In the genomic region with DNA sequence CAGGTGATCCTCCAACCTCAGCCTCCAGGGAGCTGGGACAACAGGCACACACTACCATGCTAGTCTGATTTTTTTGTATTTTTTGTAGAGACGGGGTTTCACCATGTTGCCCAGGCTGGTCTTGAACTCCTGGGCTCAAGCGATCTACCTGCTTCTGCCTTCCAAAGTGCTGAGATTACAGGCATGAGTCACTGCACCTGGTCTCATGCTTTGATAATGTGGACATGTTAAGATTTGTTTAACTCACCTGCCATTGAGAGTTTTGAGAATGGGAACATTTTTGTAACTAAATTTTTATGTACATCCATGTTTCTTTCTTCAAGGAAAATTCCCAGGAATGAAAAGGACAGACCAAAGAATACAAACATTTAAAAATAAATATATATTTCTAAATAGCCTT, we compare ENCODE assay signal across 18 cellular contexts.
A peak's percentile ranks its signal among the peaks of the same experiment; 100 is the strongest.
DNase-seq lines count a peak whose midpoint lies in the region; ATAC-seq, FAIRE-seq and TF ChIP-seq lines count a peak whose summit lies in the region.
"Had no signal": no experiment of that assay in that cellular context is flagged by ENCODE, and none has a peak within 500 bp of the region (broad histone marks: within the 10 kb centered on the region; RNA-seq: fewer than 3 reads in every experiment).

No MANE protein-coding gene starts in this region.

- no peak for TF ChIP-seq CTCF in GM12878 (IDR thresholded peaks at IDR 0.05 in 2 of 3, conservative IDR thresholded peaks at IDR 0.05 in 1 of 3; ENCODE audit: control insufficient read depth in 2 of 3, extremely low read depth in 1 of 3, insufficient read depth in 1 of 3, low read depth in 3 of 3, low read length in 3 of 3)
- TF ChIP-seq CTCF in H1 (IDR thresholded peaks at IDR 0.05; ENCODE audit: control extremely low read depth in 1 of 3, insufficient read depth in 1 of 3, low read depth in 1 of 3, low read length in 3 of 3): no peak
- no peak for TF ChIP-seq CTCF in keratinocyte (optimal IDR thresholded peaks at IDR 0.05 in 1 of 3, IDR thresholded peaks at IDR 0.05 in 1 of 3, conservative IDR thresholded peaks at IDR 0.05 in 1 of 3; ENCODE audit: extremely low read depth in 1 of 3, insufficient read depth in 2 of 3, low read length in 3 of 3)
- no peak for TF ChIP-seq CTCF in CD4-positive, alpha-beta T cell (IDR thresholded peaks at IDR 0.05)

- no peak overlapping the region for H2BK15ac ChIP-seq in H1 (ENCODE audit: low read length)

- no peak overlapping the region for H3K27ac ChIP-seq in GM12878 (ENCODE audit: control insufficient read depth, insufficient read depth)
- H3K27ac ChIP-seq in H1 (ENCODE audit: low read depth, low read length): no peak overlapping the region
- H3K27ac ChIP-seq in keratinocyte (ENCODE audit: control insufficient read depth, insufficient read depth, low read length): no peak overlapping the region
- no peak overlapping the region for H3K27ac ChIP-seq in CD4-positive, alpha-beta T cell (ENCODE audit: low read depth, low read length)
- H3K27ac ChIP-seq: C4-2B had no signal

- H3K9me1 ChIP-seq in keratinocyte (ENCODE audit: control insufficient read depth, extremely low read depth, insufficient read depth, low read length): no peaks in the 10 kb centered on the region

- no peaks in the 10 kb centered on the region for H4K20me1 ChIP-seq in GM12878 (ENCODE audit: control insufficient read depth, insufficient read depth)
- H4K20me1 ChIP-seq in H1 (replicated peaks in 1 of 2; ENCODE audit: control insufficient read depth in 1 of 2, insufficient read depth in 2 of 2, low read length in 2 of 2): no peaks in the 10 kb centered on the region
- H4K20me1 ChIP-seq in keratinocyte (ENCODE audit: control insufficient read depth, extremely low read depth, insufficient read depth, low read length): no peaks in the 10 kb centered on the region

- H2AK5ac ChIP-seq in H1 (ENCODE audit: low read depth, low read length): no peak overlapping the region

- H2BK12ac ChIP-seq in H1 (ENCODE audit: low read depth, low read length): no peak overlapping the region

- POLR2A ChIA-PET in GM12878 (lab: Charles Lee) (no interaction called here), H1 (lab: Charles Lee; ENCODE audit: partially characterized antibody) (no interaction called here)
- POLR2A ChIA-PET in CD4-positive, alpha-beta T cell (lab: Charles Lee): no interaction called here

- no peak overlapping the region for H3K14ac ChIP-seq in H1 (ENCODE audit: insufficient read length)

- H3K23me2 ChIP-seq in H1 (ENCODE audit: low read depth, low read length): no peaks in the 10 kb centered on the region

- H3K4me2 ChIP-seq in GM12878 (ENCODE audit: control insufficient read depth, insufficient read depth): no peak overlapping the region
- H3K4me2 ChIP-seq in H1 (ENCODE audit: insufficient read depth in 1 of 2, low read depth in 2 of 2, low read length in 2 of 2): no peak overlapping the region
- no peak overlapping the region for H3K4me2 ChIP-seq in keratinocyte (ENCODE audit: control insufficient read depth, extremely low read depth, insufficient read depth, low read depth, low read length)

- DNase-seq in HPDE6-E6E7 (ENCODE audit: extremely low spot score) (peak; percentile 1), GM12878 (ENCODE audit: low read depth, low spot score) (no peak), H1 (ENCODE audit: low read depth in 1 of 2, low spot score in 2 of 2) (no peak), keratinocyte (ENCODE audit: low read depth, low spot score) (no peak), ACHN (no peak)
- no peak for DNase-seq in CD4-positive, alpha-beta T cell
- DNase-seq: AML-193; CD4-positive, alpha-beta memory T cell; DMS153; DMS79; GDM1; GOT3; H9; IMR-90 had no signal

- H3K4me1 Mint-ChIP-seq in CD4-positive, alpha-beta T cell (ENCODE audit: low read depth): no peaks in the 10 kb centered on the region
- H3K4me1 Mint-ChIP-seq: CD4-positive, alpha-beta memory T cell had no signal

- no peak overlapping the region for H2BK5ac ChIP-seq in H1 (ENCODE audit: low read depth, low read length)

- H3K4me1 ChIP-seq in GM12878 (ENCODE audit: control insufficient read depth, insufficient read depth, low read length): no peaks in the 10 kb centered on the region
- H3K4me1 ChIP-seq in H1 (replicated peaks in 1 of 4; ENCODE audit: control insufficient read depth in 3 of 4, insufficient read depth in 4 of 4, low read length in 3 of 4): no peaks in the 10 kb centered on the region
- peaks cover 7% of the 10 kb centered on the region for H3K4me1 ChIP-seq in keratinocyte (ENCODE audit: control insufficient read depth, extremely low read depth, insufficient read depth, low read length)

- no peak overlapping the region for H2BK20ac ChIP-seq in H1 (ENCODE audit: low read length)

- no peak overlapping the region for H2BK120ac ChIP-seq in H1 (replicated peaks; ENCODE audit: low read depth, low read length)

- no peak overlapping the region for H4K91ac ChIP-seq in H1 (replicated peaks; ENCODE audit: insufficient read length, low read length)

- no peaks in the 10 kb centered on the region for H3K27me3 Mint-ChIP-seq in CD4-positive, alpha-beta T cell
- H3K27me3 Mint-ChIP-seq: CD4-positive, alpha-beta memory T cell had no signal

- RAD21 ChIA-PET in GM12878 (lab: Charles Lee; ENCODE audit: unreplicated experiment): no interaction called here

- FAIRE-seq in GM12878 (lab: Jason Lieb, UNC): no peak
- peak; percentile 45 for FAIRE-seq in H1 (lab: Jason Lieb, UNC)
- FAIRE-seq in keratinocyte (lab: Jason Lieb, UNC): peak; percentile 63
- FAIRE-seq: A204.1, K562 had no signal

- no peak for TF ChIP-seq EP300 in GM12878 (IDR thresholded peaks at IDR 0.05; ENCODE audit: borderline replicate concordance in 1 of 2, control insufficient read depth in 1 of 2, low read depth in 2 of 2, low read length in 2 of 2)
- TF ChIP-seq EP300 in H1 (IDR thresholded peaks at IDR 0.05; ENCODE audit: borderline replicate concordance in 1 of 2, low read depth in 2 of 2, low read length in 2 of 2): no peak

- no peaks in the 10 kb centered on the region for H3K79me1 ChIP-seq in H1 (ENCODE audit: low read depth, low read length)

- no peaks in the 10 kb centered on the region for H3K36me3 Mint-ChIP-seq in CD4-positive, alpha-beta T cell (ENCODE audit: low read depth)
- H3K36me3 Mint-ChIP-seq: CD4-positive, alpha-beta memory T cell had no signal

- H4K5ac ChIP-seq in H1 (ENCODE audit: insufficient read length, low read depth, low read length): no peak overlapping the region

- no peaks in the 10 kb centered on the region for H3K9me3 ChIP-seq in GM12878 (replicated peaks; ENCODE audit: control insufficient read depth, insufficient read depth, low read length)
- H3K9me3 ChIP-seq in H1 (ENCODE audit: insufficient read depth in 2 of 2, low read depth in 1 of 2, low read length in 1 of 2): no peaks in the 10 kb centered on the region
- no peaks in the 10 kb centered on the region for H3K9me3 ChIP-seq in keratinocyte (ENCODE audit: control insufficient read depth, low read depth, low read length)
- H3K9me3 ChIP-seq in CD4-positive, alpha-beta T cell (ENCODE audit: control insufficient read depth, low read length): no peaks in the 10 kb centered on the region

- TF ChIP-seq RAD21 in GM12878 (IDR thresholded peaks at IDR 0.05; ENCODE audit: insufficient read depth, low read depth, low read length) (no peak), H1 (IDR thresholded peaks at IDR 0.05 in 1 of 2, conservative IDR thresholded peaks at IDR 0.05 in 1 of 2; ENCODE audit: low read depth in 2 of 2, low read length in 2 of 2) (no peak)

- in situ Hi-C loops in GM12878 (cut with MboI) (no loop called here), ACHN (cut with HindIII; ENCODE audit: low pct_ligation_motif_present, low pct_unique_long_range_greater_than_20kb, low sequenced_read_pairs) (no loop called here)

- H3K56ac ChIP-seq in H1 (replicated peaks; ENCODE audit: insufficient read length, low read depth, low read length): no peak overlapping the region

- H3K9me3 Mint-ChIP-seq in CD4-positive, alpha-beta T cell: peaks cover 2% of the 10 kb centered on the region

- no peak overlapping the region for H3K9ac ChIP-seq in GM12878 (ENCODE audit: control insufficient read depth, insufficient read depth, low read length)
- H3K9ac ChIP-seq in H1 (replicated peaks in 1 of 4; ENCODE audit: extremely low read depth in 1 of 4, low read depth in 3 of 4, low read length in 3 of 4): no peak overlapping the region
- H3K9ac ChIP-seq in keratinocyte (ENCODE audit: control insufficient read depth, extremely low read depth, insufficient read depth, low read length): no peak overlapping the region

- no peaks in the 10 kb centered on the region for H3K36me3 ChIP-seq in GM12878 (ENCODE audit: control insufficient read depth in 2 of 2, insufficient read depth in 2 of 2, low read length in 1 of 2)
- no peaks in the 10 kb centered on the region for H3K36me3 ChIP-seq in H1 (ENCODE audit: control insufficient read depth in 2 of 4, insufficient read depth in 4 of 4, low read length in 3 of 4)
- no peaks in the 10 kb centered on the region for H3K36me3 ChIP-seq in keratinocyte (ENCODE audit: control insufficient read depth in 2 of 2, extremely low read depth in 1 of 2, insufficient read depth in 2 of 2, low read length in 2 of 2)

- H3K27me3 ChIP-seq in GM12878 (replicated peaks in 1 of 2; ENCODE audit: control insufficient read depth in 2 of 2, insufficient read depth in 2 of 2, low read length in 1 of 2) (no peaks in the 10 kb centered on the region), H1 (replicated peaks in 1 of 4; ENCODE audit: control insufficient read depth in 3 of 4, extremely low read depth in 1 of 4, insufficient read depth in 3 of 4, low read length in 3 of 4) (no peaks in the 10 kb centered on the region), keratinocyte (ENCODE audit: control insufficient read depth, extremely low read depth, insufficient read depth, low read length) (no peaks in the 10 kb centered on the region)
- no peaks in the 10 kb centered on the region for H3K27me3 ChIP-seq in CD4-positive, alpha-beta T cell (ENCODE audit: control insufficient read depth, insufficient read depth, low read length)

- no peak overlapping the region for H3K4ac ChIP-seq in H1 (replicated peaks; ENCODE audit: insufficient read length, low read depth, low read length)

- SMC1A ChIA-PET in GM12878 (lab: Charles Lee; ENCODE audit: uncharacterized antibody, unreplicated experiment): no interaction called here

- no peak overlapping the region for H3K27ac Mint-ChIP-seq in CD4-positive, alpha-beta T cell
- H3K27ac Mint-ChIP-seq: CD4-positive, alpha-beta memory T cell; H9 had no signal

- no peak overlapping the region for H4K8ac ChIP-seq in H1 (ENCODE audit: extremely low read depth, insufficient read depth, low read length)

- H3K18ac ChIP-seq in H1 (ENCODE audit: extremely low read depth, low read length): no peak overlapping the region

- ATAC-seq in GM12878: no peak
- no peak for ATAC-seq in GM19452 (IDR thresholded peaks at IDR 0.05; ENCODE audit: unreplicated experiment)
- ATAC-seq in CD4-positive, alpha-beta T cell (ENCODE audit: poor library complexity): no peak
- ATAC-seq: K562 had no signal

- H3K4me3 ChIP-seq in GM12878 (no peak overlapping the region), H1 (ENCODE audit: extremely low read depth in 1 of 4, insufficient read depth in 2 of 4, low read depth in 3 of 4, low read length in 4 of 4) (no peak overlapping the region), keratinocyte (ENCODE audit: control insufficient read depth in 2 of 3, extremely low read depth in 1 of 3, insufficient read depth in 2 of 3, low read depth in 1 of 3, low read length in 3 of 3) (no peak overlapping the region)
- H3K4me3 ChIP-seq: K562 had no signal

- H3K23ac ChIP-seq in H1 (ENCODE audit: insufficient read length): no peak overlapping the region

- intact Hi-C loops in GM12878 (cut with micrococcal nuclease; ENCODE audit: unreplicated experiment): no loop called here
- intact Hi-C loops in CD4-positive, alpha-beta T cell (cut with DNase I, micrococcal nuclease): no loop called here

- H3K79me2 ChIP-seq in GM12878 (ENCODE audit: control insufficient read depth, insufficient read depth, low read length) (no peaks in the 10 kb centered on the region), H1 (ENCODE audit: control insufficient read depth in 1 of 2, insufficient read depth in 2 of 2, low read length in 2 of 2) (no peaks in the 10 kb centered on the region), keratinocyte (ENCODE audit: control insufficient read depth, insufficient read depth, low read length) (no peaks in the 10 kb centered on the region)

- CTCF ChIA-PET in GM12878 (lab: Yijun Ruan, JAX) (interaction anchor here (0.6 kb wide), 1 partner anchor 12 kb away, joined by 3 read pairs; no protein-coding TSS in a partner anchor), H1 (lab: Charles Lee; ENCODE audit: partially characterized antibody) (no interaction called here)
- CTCF ChIA-PET in CD4-positive, alpha-beta T cell (lab: Charles Lee): no interaction called here

- dilution Hi-C loops in keratinocyte (cut with MboI; ENCODE audit: extremely low pct_ligation_motif_present, low sequenced_read_pairs): no loop called here

- TF ChIP-seq POLR2A in GM12878 (IDR thresholded peaks at IDR 0.05; ENCODE audit: low read depth, low read length) (no peak), H1 (IDR thresholded peaks at IDR 0.05; ENCODE audit: control extremely low read depth in 1 of 2, low read depth in 2 of 2, low read length in 2 of 2) (no peak)

- BruUV-seq in GM12878 (replicated peaks; lab: Mats Ljungman, UMichigan): no TSS peak

- 23% methylated on average over 2 of the region's 2 CpGs for WGBS in GM12878 (ENCODE audit: insufficient coverage, insufficient replicate concordance, low lambda C conversion rate, missing lambda C conversion rate)
- 92% methylated on average over 2 of the region's 2 CpGs; no CpG with 5 or more reads in 1 of the 2 experiments for WGBS in H1 (ENCODE audit: extremely low coverage in 1 of 2, insufficient coverage in 1 of 2, insufficient read length in 1 of 2, insufficient replicate concordance in 2 of 2, low coverage in 1 of 2, low lambda C conversion rate in 2 of 2, missing lambda C conversion rate in 1 of 2), 2 experiments

- H2AFZ ChIP-seq in GM12878 (ENCODE audit: control insufficient read depth, low read depth, low read length) (no peak overlapping the region), H1 (ENCODE audit: low read length) (no peak overlapping the region), keratinocyte (ENCODE audit: control insufficient read depth, low read length) (no peak overlapping the region)

- H3K4me3 Mint-ChIP-seq in CD4-positive, alpha-beta T cell: no peak overlapping the region
- H3K4me3 Mint-ChIP-seq: CD4-positive, alpha-beta memory T cell; H9 had no signal
